Comparison of ENCODE assay signal across 15 cellular contexts in the genomic region with DNA sequence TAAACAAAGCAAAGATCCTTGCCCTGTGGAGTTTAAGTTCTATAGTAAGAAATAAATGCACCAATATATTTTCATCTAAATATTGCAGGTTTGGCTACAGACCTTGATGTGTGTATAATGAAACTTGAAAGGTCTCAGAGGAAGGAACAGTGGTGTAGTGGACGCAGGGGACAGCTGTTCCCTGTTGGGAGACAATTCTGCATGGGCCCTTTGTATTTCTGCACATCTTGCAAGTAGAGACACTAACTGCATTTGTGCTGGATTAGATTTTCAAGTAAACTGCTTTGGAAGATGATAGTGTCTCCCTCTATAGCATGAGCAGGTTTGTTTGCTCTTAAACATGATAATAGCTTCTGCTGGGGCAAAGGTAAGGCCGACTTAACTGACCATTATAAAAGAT. TPM values are rescaled to one million over a fixed set of nuclear protein-coding genes. Genes with fewer than 3 reads are reported as not detected.
DNase-seq lines count a peak whose midpoint lies in the region; ATAC-seq and TF ChIP-seq lines count a peak whose summit lies in the region.
"Had no signal": no experiment of that assay in that cellular context is flagged by ENCODE, and none has a peak within 500 bp of the region (broad histone marks: within the 10 kb centered on the region; RNA-seq: fewer than 3 reads in every experiment).

No MANE protein-coding gene starts in this region.

- H3K36me3 ChIP-seq in testis (ENCODE audit: low read depth, missing control alignments), result no peaks in the 10 kb centered on the region
- H3K36me3 ChIP-seq: right lobe of liver had no signal

- DNase-seq in activated naive CD4-positive, alpha-beta T cell treated with anti-CD3 and anti-CD28 coated beads, Interleukin-2, amount 50 U/mL, for 72 hours (ENCODE audit: low spot score in 2 of 2), result no peak
- DNase-seq in activated naive CD4-positive, alpha-beta T cell treated with Interleukin-2 at 50 U/mL for 16 hours, result no peak
- DNase-seq in activated B cell treated with CpG ODN at 0.5 μM for 24 hours, result no peak
- DNase-seq in hippocampal formation (lab: John Stamatoyannopoulos, UW), result peak; percentile 9 to 49
- no peak for DNase-seq in NCI-H1694 (lab: John Stamatoyannopoulos, UW)
- DNase-seq in GM19240 (ENCODE audit: insufficient read length, low spot score), result no peak
- no peak for DNase-seq in testis
- DNase-seq: effector memory CD8-positive, alpha-beta T cell; mammary epithelial cell; NCI-H146; PC-9; right lobe of liver; stimulated activated CD4-positive, alpha-beta T cell treated with anti-CD3 and anti-CD28 coated beads, Interleukin-2, amount 100 ng/mL, for 48 hours had no signal

- no peak for TF ChIP-seq POLR2A in testis (IDR thresholded peaks at IDR 0.05)

- no peak overlapping the region for H3K4me3 Mint-ChIP-seq in activated B cell treated with CpG ODN at 0.5 μM for 24 hours
- H3K4me3 Mint-ChIP-seq: effector memory CD8-positive, alpha-beta T cell had no signal

- H3K36me3 Mint-ChIP-seq in activated naive CD4-positive, alpha-beta T cell treated with anti-CD3 and anti-CD28 coated beads, Interleukin-2, amount 50 U/mL, for 72 hours, result peaks cover 34 to 51% of the 10 kb centered on the region in 2 donors
- H3K36me3 Mint-ChIP-seq in activated B cell treated with CpG ODN at 0.5 μM for 24 hours (ENCODE audit: low read depth), result no peaks in the 10 kb centered on the region

- H3K27ac ChIP-seq in testis, result no peak overlapping the region
- H3K27ac ChIP-seq: KMS-11, right lobe of liver had no signal

- intact Hi-C loops in activated B cell treated with CpG ODN at 0.5 μM for 24 hours (cut with micrococcal nuclease) (no loop called here), testis (cut with DNase I; ENCODE audit: low total_unique reads) (no loop called here)

- H3K9me3 Mint-ChIP-seq in activated naive CD4-positive, alpha-beta T cell treated with anti-CD3 and anti-CD28 coated beads, Interleukin-2, amount 50 U/mL, for 72 hours, result peaks cover 0 to 4% of the 10 kb centered on the region in 2 donors
- H3K9me3 Mint-ChIP-seq in activated B cell treated with CpG ODN at 0.5 μM for 24 hours, result no peaks in the 10 kb centered on the region
- H3K9me3 Mint-ChIP-seq: effector memory CD8-positive, alpha-beta T cell had no signal

- H3K4me3 ChIP-seq in testis, result no peak overlapping the region
- H3K4me3 ChIP-seq: PC-9, right lobe of liver had no signal

- peaks cover 34% of the 10 kb centered on the region for H3K4me1 Mint-ChIP-seq in activated B cell treated with CpG ODN at 0.5 μM for 24 hours

- H3K4me1 ChIP-seq in testis, result peaks cover 5% of the 10 kb centered on the region
- H3K4me1 ChIP-seq: right lobe of liver had no signal

- H3K9me3 ChIP-seq in testis, result no peaks in the 10 kb centered on the region
- H3K9me3 ChIP-seq: right lobe of liver had no signal

- TF ChIP-seq CTCF in activated B cell treated with CpG ODN at 0.5 μM for 24 hours (IDR thresholded peaks at IDR 0.05) (no peak), testis (IDR thresholded peaks at IDR 0.05) (no peak)

- H3K27me3 ChIP-seq in testis, result no peaks in the 10 kb centered on the region
- H3K27me3 ChIP-seq: right lobe of liver had no signal

- H3K27me3 Mint-ChIP-seq in activated B cell treated with CpG ODN at 0.5 μM for 24 hours, result no peaks in the 10 kb centered on the region
- H3K27me3 Mint-ChIP-seq: effector memory CD8-positive, alpha-beta T cell had no signal

- peak overlapping the region; percentile 93 to 95 for H3K27ac Mint-ChIP-seq in activated naive CD4-positive, alpha-beta T cell treated with anti-CD3 and anti-CD28 coated beads, Interleukin-2, amount 50 U/mL, for 72 hours
- H3K27ac Mint-ChIP-seq in activated B cell treated with CpG ODN at 0.5 μM for 24 hours, result peak overlapping the region; percentile 59

- ATAC-seq in activated naive CD4-positive, alpha-beta T cell treated with anti-CD3 and anti-CD28 coated beads, Interleukin-2, amount 50 U/mL, for 72 hours, result no peak
- ATAC-seq in activated B cell treated with CpG ODN at 0.5 μM for 24 hours (ENCODE audit: low read depth) (no peak), HG02623 (IDR thresholded peaks at IDR 0.05; ENCODE audit: unreplicated experiment) (no peak)
- ATAC-seq: right lobe of liver had no signal

- WGBS in testis, 2 donors, result 96 to 97% methylated on average over 2 of the region's 2 CpGs

- POLR2A ChIA-PET in activated B cell treated with CpG ODN at 0.5 μM for 24 hours (lab: Charles Lee), result no interaction called here

- CTCF ChIA-PET in activated B cell treated with CpG ODN at 0.5 μM for 24 hours (lab: Charles Lee), result interaction anchor here (0.7 kb wide), 1 partner anchor 28 kb away, joined by 3 read pairs; no protein-coding TSS in a partner anchor

RNA-seq across cellular contexts. Expression of a gene that starts 57.5 kb away (rescaled TPM):
- 10 to 100 TPM; 28.4 to 34.9 TPM for total RNA-seq in activated naive CD4-positive, alpha-beta T cell treated with anti-CD3 and anti-CD28 coated beads, Interleukin-2, amount 50 U/mL, for 72 hours
- total RNA-seq in activated B cell treated with CpG ODN at 0.5 μM for 24 hours, result 41.9 and 48.2 TPM in 2 replicates
- total RNA-seq in testis, result 10 to 100 TPM; 20.1 to 24.3 TPM
- 6.0 TPM for polyA plus RNA-seq in testis (ENCODE audit: insufficient read depth, low read depth, low replicate concordance)

Comparison
In these comparisons a context has a peak if more than half of its experiments do, and no peak if none do; other contexts are left out.
1. DNase-seq: peak in hippocampal formation (2 of 2); none in activated naive CD4-positive, alpha-beta T cell treated with anti-CD3 and anti-CD28 coated beads, Interleukin-2, amount 50 U/mL, for 72 hours (0 of 2), activated naive CD4-positive, alpha-beta T cell treated with Interleukin-2 at 50 U/mL for 16 hours (single experiment), activated B cell treated with CpG ODN at 0.5 μM for 24 hours (single experiment), NCI-H1694 (single experiment), GM19240 (single experiment) and testis (single experiment).